Comparison of ENCODE assay signal across 14 cellular contexts in the genomic region with DNA sequence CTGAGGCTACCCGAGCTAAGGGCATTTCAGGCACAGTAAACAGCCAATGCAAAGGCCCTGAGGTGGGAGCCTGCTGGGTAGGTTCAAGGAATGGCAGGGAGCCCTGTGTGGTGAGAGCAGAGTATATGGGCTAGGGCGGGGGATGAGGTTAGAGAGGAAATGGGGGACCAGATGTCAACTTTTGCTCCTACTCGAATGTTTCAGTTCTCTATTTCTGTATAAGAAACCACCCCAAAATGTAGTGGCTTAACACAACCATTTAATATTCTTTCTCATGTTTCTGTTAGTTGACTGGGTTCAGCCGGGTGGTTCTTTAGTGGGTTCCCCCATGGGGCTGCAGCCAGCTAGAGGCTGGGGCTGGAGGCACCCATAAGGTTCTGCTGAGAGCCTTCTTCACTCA. TPM values are rescaled to one million over a fixed set of nuclear protein-coding genes. Genes with fewer than 3 reads are reported as not detected.
A peak's percentile ranks its signal among the peaks of the same experiment; 100 is the strongest.
DNase-seq lines count a peak whose midpoint lies in the region; ATAC-seq and TF ChIP-seq lines count a peak whose summit lies in the region.
"Had no signal": no experiment of that assay in that cellular context is flagged by ENCODE, and none has a peak within 500 bp of the region (broad histone marks: within the 10 kb centered on the region; RNA-seq: fewer than 3 reads in every experiment).

No MANE protein-coding gene starts in this region.

- ATAC-seq in GM18499 (IDR thresholded peaks at IDR 0.05; ENCODE audit: insufficient read depth, unreplicated experiment) (peak; percentile 53), GM21423 (IDR thresholded peaks at IDR 0.05; ENCODE audit: unreplicated experiment) (peak; percentile 57), HG03432 (IDR thresholded peaks at IDR 0.05; ENCODE audit: unreplicated experiment) (peak; percentile 72), mucosa of descending colon (no peak), HG03442 (IDR thresholded peaks at IDR 0.05; ENCODE audit: unreplicated experiment) (no peak)
- ATAC-seq: activated naive CD8-positive, alpha-beta T cell treated with anti-CD3 and anti-CD28 coated beads, Interleukin-2, amount 50 U/mL, for 24 hours had no signal

- H3K4me1 ChIP-seq in mucosa of descending colon (ENCODE audit: low read depth) = peaks cover 12% of the 10 kb centered on the region

- H3K9me3 ChIP-seq in mucosa of descending colon = no peaks in the 10 kb centered on the region
- H3K9me3 ChIP-seq: SJSA1 had no signal

- DNase-seq in germinal center (ENCODE audit: low spot score) (peak; percentile 35), mucosa of descending colon (no peak)
- no peak for DNase-seq in effector CD4-positive, alpha-beta T cell
- DNase-seq in activated CD4-positive, alpha-beta T cell treated with anti-CD3 and anti-CD28 coated beads, Interleukin-2, amount 50 U/mL, for 4 hours = no peak
- DNase-seq: activated CD4-positive, alpha-beta T cell treated with anti-CD3 and anti-CD28 coated beads, Interleukin-2, amount 10 ng/mL, durations not matched to agents 24 days and 14 days; activated naive CD8-positive, alpha-beta T cell treated with anti-CD3 and anti-CD28 coated beads, Interleukin-2, amount 50 U/mL, for 24 hours; CD8-positive, alpha-beta memory T cell; NCI-H1930; stimulated activated CD4-positive, alpha-beta T cell treated with anti-CD3 and anti-CD28 coated beads, Interleukin-1b, Interleukin-23, amount 100 ng/mL, for 48 hours had no signal

- TF ChIP-seq CTCF in mucosa of descending colon (IDR thresholded peaks at IDR 0.05) = no peak

- no peak overlapping the region for H3K4me3 ChIP-seq in mucosa of descending colon
- H3K4me3 ChIP-seq: SJSA1 had no signal

- no peaks in the 10 kb centered on the region for H3K36me3 ChIP-seq in mucosa of descending colon (ENCODE audit: low read depth)
- H3K36me3 ChIP-seq: SJSA1 had no signal

- intact Hi-C loops in mucosa of descending colon (cut with DNase I, micrococcal nuclease) = no loop called here

RNA-seq across cellular contexts. Expression of gene ATOH8, which starts 5.8 kb away (rescaled TPM):
- total RNA-seq in mucosa of descending colon = 1 to 10 TPM; 1.9 to 8.7 (median 2.8) TPM
- total RNA-seq: CD8-positive, alpha-beta memory T cell had no signal

RNA-seq across cellular contexts. Expression of gene GNLY, which starts 53.9 kb away (rescaled TPM):
- 1 to 10 TPM; 3.0 to 6.5 (median 4.3) TPM for total RNA-seq in mucosa of descending colon
- total RNA-seq: SJSA1 had no signal

Comparison
In these comparisons a context has a peak if more than half of its experiments do, and no peak if none do; other contexts are left out.
1. ATAC-seq: peak in GM18499 (single experiment), GM21423 (single experiment) and HG03432 (single experiment); none in mucosa of descending colon (single experiment) and HG03442 (single experiment).